1 cellular context compared by ENCODE assay signal in the genomic region with DNA sequence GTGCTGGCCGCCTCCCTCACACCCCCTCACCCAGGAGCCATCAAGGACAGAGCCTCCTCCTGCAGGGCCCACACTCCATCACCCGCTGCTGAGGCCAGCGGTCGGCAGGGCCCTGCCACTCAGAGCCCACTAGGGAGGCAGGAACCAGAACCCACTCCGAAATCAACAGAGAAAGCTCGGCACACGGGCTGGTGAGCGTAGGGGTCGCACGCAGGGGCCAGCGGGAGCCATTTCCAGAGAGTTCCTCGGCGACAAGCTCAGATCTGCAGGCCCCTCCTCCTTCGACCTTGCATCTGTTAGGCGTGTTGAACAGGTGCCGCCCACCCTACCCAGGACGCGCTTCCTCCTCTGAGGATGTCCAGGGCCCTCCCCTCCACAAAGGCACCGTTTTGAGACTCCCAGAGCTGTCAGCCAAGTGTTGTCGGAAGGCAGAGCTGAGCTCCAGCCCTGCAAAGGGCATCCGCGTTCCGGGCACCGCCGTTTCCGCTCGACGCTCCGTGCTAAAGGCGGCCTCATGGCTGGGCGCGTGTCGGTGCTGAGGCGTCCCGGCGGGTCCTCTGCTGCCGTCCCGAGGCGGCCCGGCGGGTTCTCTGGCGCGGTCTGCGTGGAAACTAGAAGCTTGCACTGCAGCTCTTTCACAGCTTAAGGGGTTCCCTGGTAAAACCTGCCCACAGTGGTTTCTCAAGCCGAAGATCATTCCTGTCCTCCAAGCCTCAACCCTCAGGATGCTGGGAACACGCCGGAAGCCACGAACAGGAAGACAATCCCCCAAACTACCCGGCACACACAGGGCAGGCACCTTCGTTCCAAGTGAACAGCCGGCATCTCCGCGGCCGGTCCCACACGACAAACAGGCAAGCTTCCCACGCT.
TF ChIP-seq lines count a peak whose summit lies in the region.

No MANE protein-coding gene starts in this region.

TF ChIP-seq in GM23338, 12 proteins besides CTCF, POLR2A, EP300 and RAD21 (continued from another document):
- TF ChIP-seq, protein P1, sequence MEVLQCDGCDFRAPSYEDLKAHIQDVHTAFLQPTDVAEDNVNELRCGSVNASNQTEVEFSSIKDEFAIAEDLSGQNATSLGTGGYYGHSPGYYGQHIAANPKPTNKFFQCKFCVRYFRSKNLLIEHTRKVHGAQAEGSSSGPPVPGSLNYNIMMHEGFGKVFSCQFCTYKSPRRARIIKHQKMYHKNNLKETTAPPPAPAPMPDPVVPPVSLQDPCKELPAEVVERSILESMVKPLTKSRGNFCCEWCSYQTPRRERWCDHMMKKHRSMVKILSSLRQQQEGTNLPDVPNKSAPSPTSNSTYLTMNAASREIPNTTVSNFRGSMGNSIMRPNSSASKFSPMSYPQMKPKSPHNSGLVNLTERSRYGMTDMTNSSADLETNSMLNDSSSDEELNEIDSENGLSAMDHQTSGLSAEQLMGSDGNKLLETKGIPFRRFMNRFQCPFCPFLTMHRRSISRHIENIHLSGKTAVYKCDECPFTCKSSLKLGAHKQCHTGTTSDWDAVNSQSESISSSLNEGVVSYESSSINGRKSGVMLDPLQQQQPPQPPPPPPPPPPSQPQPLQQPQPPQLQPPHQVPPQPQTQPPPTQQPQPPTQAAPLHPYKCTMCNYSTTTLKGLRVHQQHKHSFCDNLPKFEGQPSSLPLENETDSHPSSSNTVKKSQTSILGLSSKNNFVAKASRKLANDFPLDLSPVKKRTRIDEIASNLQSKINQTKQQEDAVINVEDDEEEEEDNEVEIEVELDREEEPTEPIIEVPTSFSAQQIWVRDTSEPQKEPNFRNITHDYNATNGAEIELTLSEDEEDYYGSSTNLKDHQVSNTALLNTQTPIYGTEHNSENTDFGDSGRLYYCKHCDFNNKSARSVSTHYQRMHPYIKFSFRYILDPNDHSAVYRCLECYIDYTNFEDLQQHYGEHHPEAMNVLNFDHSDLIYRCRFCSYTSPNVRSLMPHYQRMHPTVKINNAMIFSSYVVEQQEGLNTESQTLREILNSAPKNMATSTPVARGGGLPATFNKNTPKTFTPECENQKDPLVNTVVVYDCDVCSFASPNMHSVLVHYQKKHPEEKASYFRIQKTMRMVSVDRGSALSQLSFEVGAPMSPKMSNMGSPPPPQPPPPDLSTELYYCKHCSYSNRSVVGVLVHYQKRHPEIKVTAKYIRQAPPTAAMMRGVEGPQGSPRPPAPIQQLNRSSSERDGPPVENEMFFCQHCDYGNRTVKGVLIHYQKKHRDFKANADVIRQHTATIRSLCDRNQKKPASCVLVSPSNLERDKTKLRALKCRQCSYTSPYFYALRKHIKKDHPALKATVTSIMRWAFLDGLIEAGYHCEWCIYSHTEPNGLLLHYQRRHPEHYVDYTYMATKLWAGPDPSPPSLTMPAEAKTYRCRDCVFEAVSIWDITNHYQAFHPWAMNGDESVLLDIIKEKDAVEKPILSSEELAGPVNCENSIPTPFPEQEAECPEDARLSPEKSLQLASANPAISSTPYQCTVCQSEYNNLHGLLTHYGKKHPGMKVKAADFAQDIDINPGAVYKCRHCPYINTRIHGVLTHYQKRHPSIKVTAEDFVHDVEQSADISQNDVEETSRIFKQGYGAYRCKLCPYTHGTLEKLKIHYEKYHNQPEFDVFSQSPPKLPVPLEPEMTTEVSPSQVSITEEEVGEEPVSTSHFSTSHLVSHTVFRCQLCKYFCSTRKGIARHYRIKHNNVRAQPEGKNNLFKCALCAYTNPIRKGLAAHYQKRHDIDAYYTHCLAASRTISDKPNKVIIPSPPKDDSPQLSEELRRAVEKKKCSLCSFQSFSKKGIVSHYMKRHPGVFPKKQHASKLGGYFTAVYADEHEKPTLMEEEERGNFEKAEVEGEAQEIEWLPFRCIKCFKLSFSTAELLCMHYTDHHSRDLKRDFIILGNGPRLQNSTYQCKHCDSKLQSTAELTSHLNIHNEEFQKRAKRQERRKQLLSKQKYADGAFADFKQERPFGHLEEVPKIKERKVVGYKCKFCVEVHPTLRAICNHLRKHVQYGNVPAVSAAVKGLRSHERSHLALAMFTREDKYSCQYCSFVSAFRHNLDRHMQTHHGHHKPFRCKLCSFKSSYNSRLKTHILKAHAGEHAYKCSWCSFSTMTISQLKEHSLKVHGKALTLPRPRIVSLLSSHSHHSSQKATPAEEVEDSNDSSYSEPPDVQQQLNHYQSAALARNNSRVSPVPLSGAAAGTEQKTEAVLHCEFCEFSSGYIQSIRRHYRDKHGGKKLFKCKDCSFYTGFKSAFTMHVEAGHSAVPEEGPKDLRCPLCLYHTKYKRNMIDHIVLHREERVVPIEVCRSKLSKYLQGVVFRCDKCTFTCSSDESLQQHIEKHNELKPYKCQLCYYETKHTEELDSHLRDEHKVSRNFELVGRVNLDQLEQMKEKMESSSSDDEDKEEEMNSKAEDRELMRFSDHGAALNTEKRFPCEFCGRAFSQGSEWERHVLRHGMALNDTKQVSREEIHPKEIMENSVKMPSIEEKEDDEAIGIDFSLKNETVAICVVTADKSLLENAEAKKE (CRISPR knock-in tag; IDR thresholded peaks at IDR 0.05), result no peak
- TF ChIP-seq, protein P2, sequence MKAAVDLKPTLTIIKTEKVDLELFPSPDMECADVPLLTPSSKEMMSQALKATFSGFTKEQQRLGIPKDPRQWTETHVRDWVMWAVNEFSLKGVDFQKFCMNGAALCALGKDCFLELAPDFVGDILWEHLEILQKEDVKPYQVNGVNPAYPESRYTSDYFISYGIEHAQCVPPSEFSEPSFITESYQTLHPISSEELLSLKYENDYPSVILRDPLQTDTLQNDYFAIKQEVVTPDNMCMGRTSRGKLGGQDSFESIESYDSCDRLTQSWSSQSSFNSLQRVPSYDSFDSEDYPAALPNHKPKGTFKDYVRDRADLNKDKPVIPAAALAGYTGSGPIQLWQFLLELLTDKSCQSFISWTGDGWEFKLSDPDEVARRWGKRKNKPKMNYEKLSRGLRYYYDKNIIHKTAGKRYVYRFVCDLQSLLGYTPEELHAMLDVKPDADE (IDR thresholded peaks at IDR 0.05), result no peak
- TF ChIP-seq REST (IDR thresholded peaks at IDR 0.05; ENCODE audit: unreplicated experiment), result no peak
- no peak for TF ChIP-seq NANOG (IDR thresholded peaks at IDR 0.05; ENCODE audit: borderline replicate concordance)
- TF ChIP-seq JUNB (IDR thresholded peaks at IDR 0.05; ENCODE audit: unreplicated experiment), result no peak
- TF ChIP-seq EZH2 (IDR thresholded peaks at IDR 0.05; ENCODE audit: low read depth, unreplicated experiment), result no peak
- TF ChIP-seq CREB1 (CRISPR knock-in tag; IDR thresholded peaks at IDR 0.05; ENCODE audit: low read depth), result no peak
- no peak for TF ChIP-seq ZNF331 (CRISPR knock-in tag; IDR thresholded peaks at IDR 0.05; ENCODE audit: low read depth)
- no peak for TF ChIP-seq EZH2phosphoT487 (IDR thresholded peaks at IDR 0.05; ENCODE audit: unreplicated experiment)
- no peak for TF ChIP-seq POLR2AphosphoS5 (IDR thresholded peaks at IDR 0.05; ENCODE audit: low read depth)
